ENCODE assay signal across 2 cellular contexts in genomic region chr14:57390806-57391562, GRCh38.
TF ChIP-seq lines count a peak whose summit lies in the region.

No MANE protein-coding gene starts in this region.

TF ChIP-seq in IMR-90, 13 proteins besides CTCF, POLR2A, EP300 and RAD21 (continued from another document):
- TF ChIP-seq ELK1 (IDR thresholded peaks at IDR 0.05; ENCODE audit: borderline replicate concordance, low read depth, low read length): no peak
- no peak for TF ChIP-seq CEBPB (IDR thresholded peaks at IDR 0.05; ENCODE audit: low read depth, low read length)
- no peak for TF ChIP-seq FOS (IDR thresholded peaks at IDR 0.05; ENCODE audit: low read depth, low read length)
- TF ChIP-seq CHD1 (IDR thresholded peaks at IDR 0.05; ENCODE audit: low read depth, low read length): no peak
- no peak for TF ChIP-seq SMC3 (IDR thresholded peaks at IDR 0.05; ENCODE audit: low read depth, low read length)
- no peak for TF ChIP-seq MXI1 (IDR thresholded peaks at IDR 0.05; ENCODE audit: borderline replicate concordance, low read depth, low read length)

TF ChIP-seq in liver, 16 proteins besides CTCF, POLR2A, EP300 and RAD21 (continued from another document):
- TF ChIP-seq REST (IDR thresholded peaks at IDR 0.05) (no peak), FOXA2 (IDR thresholded peaks at IDR 0.05) (no peak), ZBTB33 (IDR thresholded peaks at IDR 0.05) (no peak), HNF4A (conservative IDR thresholded peaks at IDR 0.05) (no peak), HNF4G (IDR thresholded peaks at IDR 0.05) (no peak), EGR1 (IDR thresholded peaks at IDR 0.05; ENCODE audit: low read depth in 2 of 2) (no peak)
